In the genomic region with DNA sequence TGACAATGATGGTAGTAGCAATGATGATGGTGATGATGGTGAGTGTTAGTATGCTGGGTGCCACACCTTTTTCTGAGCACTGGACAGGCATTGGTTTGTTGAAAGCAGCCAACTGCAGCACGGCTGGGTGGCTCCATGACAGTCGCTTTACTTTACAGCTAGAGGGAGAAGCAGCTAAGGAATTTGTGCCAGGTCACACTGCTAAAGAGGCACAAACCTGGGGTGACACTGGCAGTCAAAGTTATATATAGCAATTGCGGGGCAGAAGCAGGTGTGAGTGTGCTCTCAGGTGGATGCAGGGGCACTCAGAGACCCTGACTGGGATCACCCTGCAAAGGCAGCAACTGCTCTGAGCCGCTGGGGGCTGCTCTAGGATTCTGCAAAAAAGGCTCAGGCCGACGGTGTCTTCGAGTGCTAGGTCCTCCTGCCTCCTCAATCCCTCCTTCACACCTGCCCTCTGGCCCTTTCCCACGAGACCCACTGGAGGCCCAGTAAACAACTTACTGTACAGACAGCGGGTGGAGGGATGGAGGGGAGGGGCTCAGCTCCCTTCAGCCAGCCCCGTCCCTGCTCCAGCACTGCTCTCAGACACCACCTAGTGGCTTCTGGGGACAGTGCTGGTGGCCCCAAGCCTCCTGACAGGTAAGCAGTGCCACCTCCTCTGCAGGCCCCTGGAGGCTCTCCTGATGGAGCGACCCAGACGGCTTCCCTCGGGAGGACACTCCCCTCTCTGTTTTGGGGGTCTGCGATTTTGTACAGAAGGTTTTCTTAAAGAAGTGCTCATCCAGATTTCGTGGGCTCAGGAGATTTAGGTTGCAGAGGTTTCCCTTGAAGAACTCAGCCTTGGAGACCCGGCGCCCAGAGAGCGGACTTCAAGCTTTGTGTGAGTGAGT, we compare ENCODE assay signal across 1 cellular context.
TF ChIP-seq lines count a peak whose summit lies in the region.

No MANE protein-coding gene starts in this region.

TF ChIP-seq in HepG2, 621 proteins besides CTCF, POLR2A, EP300 and RAD21 (continued from another document and continues in another):
- TF ChIP-seq RFX5 (IDR thresholded peaks at IDR 0.05; ENCODE audit: low read depth, low read length) (no peak), RNF2 (conservative IDR thresholded peaks at IDR 0.05; ENCODE audit: low read depth) (0 out of 2 replicates have a peak, but pooled peaks have one; percentile 30), ISL2 (CRISPR knock-in tag; IDR thresholded peaks at IDR 0.05) (peak; percentile 66), ZFX (CRISPR knock-in tag; IDR thresholded peaks at IDR 0.05; ENCODE audit: low read depth) (peak; percentile 84), ZFP1 (CRISPR knock-in tag; IDR thresholded peaks at IDR 0.05) (no peak), ZIK1 (CRISPR knock-in tag; IDR thresholded peaks at IDR 0.05; ENCODE audit: borderline replicate concordance, low read depth) (peak; percentile 44; the same call in 1 of the 2 replicates), TCF7L2 (IDR thresholded peaks at IDR 0.05; ENCODE audit: low read depth, low read length) (no peak), DR1 (CRISPR knock-in tag; IDR thresholded peaks at IDR 0.05) (no peak), ZNF17 (CRISPR knock-in tag; IDR thresholded peaks at IDR 0.05) (no peak), ZFP36L2 (CRISPR knock-in tag; IDR thresholded peaks at IDR 0.05) (no peak), GTF2F1 (IDR thresholded peaks at IDR 0.05; ENCODE audit: low read length) (no peak), ATF7-NPFF (CRISPR knock-in tag; IDR thresholded peaks at IDR 0.05; ENCODE audit: low read depth) (peak; percentile 42; the same call in 1 of the 2 replicates), RBFOX2 (IDR thresholded peaks at IDR 0.05; ENCODE audit: low read depth, low read length) (no peak; the same call in 1 of the 2 replicates), SMC3 (IDR thresholded peaks at IDR 0.05; ENCODE audit: low read length) (peak; percentile 94)
- TF ChIP-seq, protein P1, sequence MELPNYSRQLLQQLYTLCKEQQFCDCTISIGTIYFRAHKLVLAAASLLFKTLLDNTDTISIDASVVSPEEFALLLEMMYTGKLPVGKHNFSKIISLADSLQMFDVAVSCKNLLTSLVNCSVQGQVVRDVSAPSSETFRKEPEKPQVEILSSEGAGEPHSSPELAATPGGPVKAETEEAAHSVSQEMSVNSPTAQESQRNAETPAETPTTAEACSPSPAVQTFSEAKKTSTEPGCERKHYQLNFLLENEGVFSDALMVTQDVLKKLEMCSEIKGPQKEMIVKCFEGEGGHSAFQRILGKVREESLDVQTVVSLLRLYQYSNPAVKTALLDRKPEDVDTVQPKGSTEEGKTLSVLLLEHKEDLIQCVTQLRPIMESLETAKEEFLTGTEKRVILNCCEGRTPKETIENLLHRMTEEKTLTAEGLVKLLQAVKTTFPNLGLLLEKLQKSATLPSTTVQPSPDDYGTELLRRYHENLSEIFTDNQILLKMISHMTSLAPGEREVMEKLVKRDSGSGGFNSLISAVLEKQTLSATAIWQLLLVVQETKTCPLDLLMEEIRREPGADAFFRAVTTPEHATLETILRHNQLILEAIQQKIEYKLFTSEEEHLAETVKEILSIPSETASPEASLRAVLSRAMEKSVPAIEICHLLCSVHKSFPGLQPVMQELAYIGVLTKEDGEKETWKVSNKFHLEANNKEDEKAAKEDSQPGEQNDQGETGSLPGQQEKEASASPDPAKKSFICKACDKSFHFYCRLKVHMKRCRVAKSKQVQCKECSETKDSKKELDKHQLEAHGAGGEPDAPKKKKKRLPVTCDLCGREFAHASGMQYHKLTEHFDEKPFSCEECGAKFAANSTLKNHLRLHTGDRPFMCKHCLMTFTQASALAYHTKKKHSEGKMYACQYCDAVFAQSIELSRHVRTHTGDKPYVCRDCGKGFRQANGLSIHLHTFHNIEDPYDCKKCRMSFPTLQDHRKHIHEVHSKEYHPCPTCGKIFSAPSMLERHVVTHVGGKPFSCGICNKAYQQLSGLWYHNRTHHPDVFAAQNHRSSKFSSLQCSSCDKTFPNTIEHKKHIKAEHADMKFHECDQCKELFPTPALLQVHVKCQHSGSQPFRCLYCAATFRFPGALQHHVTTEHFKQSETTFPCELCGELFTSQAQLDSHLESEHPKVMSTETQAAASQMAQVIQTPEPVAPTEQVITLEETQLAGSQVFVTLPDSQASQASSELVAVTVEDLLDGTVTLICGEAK (IDR thresholded peaks at IDR 0.05): no peak
- TF ChIP-seq, protein P1 (CRISPR knock-in tag; IDR thresholded peaks at IDR 0.05): peak; percentile 57; the same call in 1 of the 2 replicates
- TF ChIP-seq, protein P2, sequence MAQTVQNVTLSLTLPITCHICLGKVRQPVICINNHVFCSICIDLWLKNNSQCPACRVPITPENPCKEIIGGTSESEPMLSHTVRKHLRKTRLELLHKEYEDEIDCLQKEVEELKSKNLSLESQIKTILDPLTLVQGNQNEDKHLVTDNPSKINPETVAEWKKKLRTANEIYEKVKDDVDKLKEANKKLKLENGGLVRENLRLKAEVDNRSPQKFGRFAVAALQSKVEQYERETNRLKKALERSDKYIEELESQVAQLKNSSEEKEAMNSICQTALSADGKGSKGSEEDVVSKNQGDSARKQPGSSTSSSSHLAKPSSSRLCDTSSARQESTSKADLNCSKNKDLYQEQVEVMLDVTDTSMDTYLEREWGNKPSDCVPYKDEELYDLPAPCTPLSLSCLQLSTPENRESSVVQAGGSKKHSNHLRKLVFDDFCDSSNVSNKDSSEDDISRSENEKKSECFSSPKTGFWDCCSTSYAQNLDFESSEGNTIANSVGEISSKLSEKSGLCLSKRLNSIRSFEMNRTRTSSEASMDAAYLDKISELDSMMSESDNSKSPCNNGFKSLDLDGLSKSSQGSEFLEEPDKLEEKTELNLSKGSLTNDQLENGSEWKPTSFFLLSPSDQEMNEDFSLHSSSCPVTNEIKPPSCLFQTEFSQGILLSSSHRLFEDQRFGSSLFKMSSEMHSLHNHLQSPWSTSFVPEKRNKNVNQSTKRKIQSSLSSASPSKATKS (CRISPR knock-in tag; IDR thresholded peaks at IDR 0.05): no peak
- TF ChIP-seq, protein P3, sequence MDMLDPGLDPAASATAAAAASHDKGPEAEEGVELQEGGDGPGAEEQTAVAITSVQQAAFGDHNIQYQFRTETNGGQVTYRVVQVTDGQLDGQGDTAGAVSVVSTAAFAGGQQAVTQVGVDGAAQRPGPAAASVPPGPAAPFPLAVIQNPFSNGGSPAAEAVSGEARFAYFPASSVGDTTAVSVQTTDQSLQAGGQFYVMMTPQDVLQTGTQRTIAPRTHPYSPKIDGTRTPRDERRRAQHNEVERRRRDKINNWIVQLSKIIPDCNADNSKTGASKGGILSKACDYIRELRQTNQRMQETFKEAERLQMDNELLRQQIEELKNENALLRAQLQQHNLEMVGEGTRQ (IDR thresholded peaks at IDR 0.05; ENCODE audit: low read depth, low read length): no peak
- TF ChIP-seq, protein P3 (CRISPR knock-in tag; IDR thresholded peaks at IDR 0.05; ENCODE audit: borderline replicate concordance): no peak
- TF ChIP-seq, protein P4, sequence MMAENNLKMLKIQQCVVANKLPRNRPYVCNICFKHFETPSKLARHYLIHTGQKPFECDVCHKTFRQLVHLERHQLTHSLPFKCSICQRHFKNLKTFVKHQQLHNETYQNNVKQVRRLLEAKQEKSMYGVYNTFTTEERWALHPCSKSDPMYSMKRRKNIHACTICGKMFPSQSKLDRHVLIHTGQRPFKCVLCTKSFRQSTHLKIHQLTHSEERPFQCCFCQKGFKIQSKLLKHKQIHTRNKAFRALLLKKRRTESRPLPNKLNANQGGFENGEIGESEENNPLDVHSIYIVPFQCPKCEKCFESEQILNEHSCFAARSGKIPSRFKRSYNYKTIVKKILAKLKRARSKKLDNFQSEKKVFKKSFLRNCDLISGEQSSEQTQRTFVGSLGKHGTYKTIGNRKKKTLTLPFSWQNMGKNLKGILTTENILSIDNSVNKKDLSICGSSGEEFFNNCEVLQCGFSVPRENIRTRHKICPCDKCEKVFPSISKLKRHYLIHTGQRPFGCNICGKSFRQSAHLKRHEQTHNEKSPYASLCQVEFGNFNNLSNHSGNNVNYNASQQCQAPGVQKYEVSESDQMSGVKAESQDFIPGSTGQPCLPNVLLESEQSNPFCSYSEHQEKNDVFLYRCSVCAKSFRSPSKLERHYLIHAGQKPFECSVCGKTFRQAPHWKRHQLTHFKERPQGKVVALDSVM (CRISPR knock-in tag; IDR thresholded peaks at IDR 0.05): no peak
- TF ChIP-seq, protein P5, sequence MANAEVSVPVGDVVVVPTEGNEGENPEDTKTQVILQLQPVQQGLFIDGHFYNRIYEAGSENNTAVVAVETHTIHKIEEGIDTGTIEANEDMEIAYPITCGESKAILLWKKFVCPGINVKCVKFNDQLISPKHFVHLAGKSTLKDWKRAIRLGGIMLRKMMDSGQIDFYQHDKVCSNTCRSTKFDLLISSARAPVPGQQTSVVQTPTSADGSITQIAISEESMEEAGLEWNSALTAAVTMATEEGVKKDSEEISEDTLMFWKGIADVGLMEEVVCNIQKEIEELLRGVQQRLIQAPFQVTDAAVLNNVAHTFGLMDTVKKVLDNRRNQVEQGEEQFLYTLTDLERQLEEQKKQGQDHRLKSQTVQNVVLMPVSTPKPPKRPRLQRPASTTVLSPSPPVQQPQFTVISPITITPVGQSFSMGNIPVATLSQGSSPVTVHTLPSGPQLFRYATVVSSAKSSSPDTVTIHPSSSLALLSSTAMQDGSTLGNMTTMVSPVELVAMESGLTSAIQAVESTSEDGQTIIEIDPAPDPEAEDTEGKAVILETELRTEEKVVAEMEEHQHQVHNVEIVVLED (CRISPR knock-in tag; IDR thresholded peaks at IDR 0.05; ENCODE audit: borderline replicate concordance): no peak
- TF ChIP-seq, protein P6, sequence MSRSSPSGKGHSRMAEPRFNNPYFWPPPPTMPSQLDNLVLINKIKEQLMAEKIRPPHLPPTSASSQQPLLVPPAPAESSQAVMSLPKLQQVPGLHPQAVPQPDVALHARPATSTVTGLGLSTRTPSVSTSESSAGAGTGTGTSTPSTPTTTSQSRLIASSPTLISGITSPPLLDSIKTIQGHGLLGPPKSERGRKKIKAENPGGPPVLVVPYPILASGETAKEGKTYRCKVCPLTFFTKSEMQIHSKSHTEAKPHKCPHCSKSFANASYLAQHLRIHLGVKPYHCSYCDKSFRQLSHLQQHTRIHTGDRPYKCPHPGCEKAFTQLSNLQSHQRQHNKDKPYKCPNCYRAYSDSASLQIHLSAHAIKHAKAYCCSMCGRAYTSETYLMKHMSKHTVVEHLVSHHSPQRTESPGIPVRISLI (CRISPR knock-in tag; IDR thresholded peaks at IDR 0.05; ENCODE audit: borderline replicate concordance): peak; percentile 46; the same call in 1 of the 2 replicates
- TF ChIP-seq, protein P7, sequence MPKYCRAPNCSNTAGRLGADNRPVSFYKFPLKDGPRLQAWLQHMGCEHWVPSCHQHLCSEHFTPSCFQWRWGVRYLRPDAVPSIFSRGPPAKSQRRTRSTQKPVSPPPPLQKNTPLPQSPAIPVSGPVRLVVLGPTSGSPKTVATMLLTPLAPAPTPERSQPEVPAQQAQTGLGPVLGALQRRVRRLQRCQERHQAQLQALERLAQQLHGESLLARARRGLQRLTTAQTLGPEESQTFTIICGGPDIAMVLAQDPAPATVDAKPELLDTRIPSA (CRISPR knock-in tag; IDR thresholded peaks at IDR 0.05; ENCODE audit: borderline replicate concordance): peak; percentile 73; the same call in 1 of the 2 replicates
- TF ChIP-seq, protein P8, sequence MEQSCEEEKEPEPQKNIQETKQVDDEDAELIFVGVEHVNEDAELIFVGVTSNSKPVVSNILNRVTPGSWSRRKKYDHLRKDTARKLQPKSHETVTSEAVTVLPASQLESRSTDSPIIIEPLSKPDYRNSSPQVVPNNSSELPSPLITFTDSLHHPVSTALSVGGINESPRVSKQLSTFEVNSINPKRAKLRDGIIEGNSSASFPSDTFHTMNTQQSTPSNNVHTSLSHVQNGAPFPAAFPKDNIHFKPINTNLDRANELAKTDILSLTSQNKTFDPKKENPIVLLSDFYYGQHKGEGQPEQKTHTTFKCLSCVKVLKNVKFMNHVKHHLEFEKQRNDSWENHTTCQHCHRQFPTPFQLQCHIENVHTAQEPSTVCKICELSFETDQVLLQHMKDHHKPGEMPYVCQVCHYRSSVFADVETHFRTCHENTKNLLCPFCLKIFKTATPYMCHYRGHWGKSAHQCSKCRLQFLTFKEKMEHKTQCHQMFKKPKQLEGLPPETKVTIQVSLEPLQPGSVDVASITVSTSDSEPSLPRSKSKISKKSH (CRISPR knock-in tag; IDR thresholded peaks at IDR 0.05; ENCODE audit: borderline replicate concordance): peak; percentile 86; the same call in 1 of the 2 replicates
